In the genomic region with DNA sequence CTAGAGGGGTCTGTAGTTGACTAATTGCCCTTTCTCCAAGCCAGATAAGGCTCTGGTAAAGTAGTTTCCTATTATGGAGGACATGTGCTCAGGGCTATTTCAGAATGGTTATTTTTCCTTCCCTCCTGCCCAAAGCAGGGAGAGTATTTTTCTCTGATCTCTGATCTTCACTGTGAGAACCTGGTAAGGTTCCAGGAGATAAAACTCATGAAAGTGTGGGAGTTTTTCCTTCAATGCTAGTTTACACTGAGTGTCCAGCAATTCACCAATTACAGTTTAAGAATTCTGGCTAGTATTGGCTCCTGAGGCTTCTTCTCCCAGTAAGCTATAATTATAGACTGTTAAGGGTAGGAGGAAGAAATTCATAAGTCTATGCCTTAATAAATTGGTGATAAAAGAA, we compare ENCODE assay signal across 20 cellular contexts.
"Had no signal": no experiment of that assay in that cellular context is flagged by ENCODE, and none has a peak within 500 bp of the region (broad histone marks: within the 10 kb centered on the region; RNA-seq: fewer than 3 reads in every experiment).

No MANE protein-coding gene starts in this region.

- H3K4me3 Mint-ChIP-seq: effector memory CD8-positive, alpha-beta T cell; natural killer cell; neural crest cell; type B pancreatic cell had no signal

- H3K27ac Mint-ChIP-seq: effector memory CD8-positive, alpha-beta T cell; natural killer cell; type B pancreatic cell had no signal

- ATAC-seq: effector memory CD8-positive, alpha-beta T cell; left ventricle myocardium superior; lower lobe of right lung; natural killer cell; sciatic nerve had no signal

- DNase-seq: cortex of kidney; effector memory CD8-positive, alpha-beta T cell; esophagus squamous epithelium; left ventricle myocardium superior; lower lobe of right lung; natural killer cell; stimulated activated CD4-positive, alpha-beta T cell treated with anti-CD3 and anti-CD28 coated beads, Interleukin-12 subunit alpha, Interleukin-12 subunit beta, amount 100 ng/mL, for 4 hours; stimulated activated CD4-positive, alpha-beta T cell treated with anti-CD3 and anti-CD28 coated beads, Interleukin-1b, Interleukin-23, amount 100 ng/mL, for 48 hours; stimulated activated CD4-positive, alpha-beta T cell treated with anti-CD3 and anti-CD28 coated beads, Interleukin-4, amount 100 ng/mL, for 1 hour; stimulated activated CD8-positive, alpha-beta memory T cell treated with anti-CD3 and anti-CD28 coated beads, Interleukin-4, amount 100 ng/mL, for 48 hours; stimulated activated naive CD4-positive, alpha-beta T cell; substantia nigra; testis; tibial artery had no signal

- H3K27me3 Mint-ChIP-seq: effector memory CD8-positive, alpha-beta T cell; type B pancreatic cell had no signal

- H3K4me1 Mint-ChIP-seq: neural crest cell had no signal

- H3K4me3 ChIP-seq: esophagus squamous epithelium, lower lobe of right lung, prostate gland, right atrium auricular region, smooth muscle cell, testis, tibial artery had no signal

- H3K9me3 Mint-ChIP-seq: type B pancreatic cell had no signal
